In the genomic region with DNA sequence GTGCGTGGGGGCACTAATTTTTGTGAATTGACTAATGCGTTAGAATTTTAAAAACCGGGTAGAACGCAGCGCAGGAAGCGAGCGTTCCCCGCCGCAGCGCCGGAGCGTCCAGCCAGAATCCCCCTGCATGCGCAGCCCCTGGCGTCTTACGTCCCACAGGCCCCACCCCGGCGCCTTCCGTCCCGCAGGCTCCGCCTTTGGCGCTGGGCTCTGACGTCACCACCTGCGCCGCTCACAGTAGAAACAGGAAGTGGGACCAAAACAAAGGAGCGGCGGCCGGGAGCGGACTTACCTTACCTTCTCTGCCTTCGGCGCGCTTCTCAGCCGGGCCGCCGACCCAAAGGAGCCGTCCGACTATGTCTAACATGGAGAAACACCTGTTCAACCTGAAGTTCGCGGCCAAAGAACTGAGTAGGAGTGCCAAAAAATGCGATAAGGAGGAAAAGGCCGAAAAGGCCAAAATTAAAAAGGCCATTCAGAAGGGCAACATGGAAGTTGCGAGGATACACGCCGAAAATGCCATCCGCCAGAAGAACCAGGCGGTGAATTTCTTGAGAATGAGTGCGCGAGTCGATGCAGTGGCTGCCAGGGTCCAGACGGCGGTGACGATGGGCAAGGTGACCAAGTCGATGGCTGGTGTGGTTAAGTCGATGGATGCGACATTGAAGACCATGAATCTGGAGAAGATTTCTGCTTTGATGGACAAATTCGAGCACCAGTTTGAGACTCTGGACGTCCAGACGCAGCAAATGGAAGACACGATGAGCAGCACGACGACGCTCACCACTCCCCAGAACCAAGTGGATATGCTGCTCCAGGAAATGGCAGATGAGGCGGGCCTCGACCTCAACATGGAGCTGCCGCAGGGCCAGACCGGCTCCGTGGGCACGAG, we compare ENCODE assay signal across 8 cellular contexts. TPM values are rescaled to one million over a fixed set of nuclear protein-coding genes. Genes with fewer than 3 reads are reported as not detected.
A peak's percentile ranks its signal among the peaks of the same experiment; 100 is the strongest.
DNase-seq lines count a peak whose midpoint lies in the region; ATAC-seq and TF ChIP-seq lines count a peak whose summit lies in the region.

A gene with protein sequence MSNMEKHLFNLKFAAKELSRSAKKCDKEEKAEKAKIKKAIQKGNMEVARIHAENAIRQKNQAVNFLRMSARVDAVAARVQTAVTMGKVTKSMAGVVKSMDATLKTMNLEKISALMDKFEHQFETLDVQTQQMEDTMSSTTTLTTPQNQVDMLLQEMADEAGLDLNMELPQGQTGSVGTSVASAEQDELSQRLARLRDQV (plus strand): TSS at position 258 of the 892 bp plus-strand sequence. CDS start 99 bp downstream, at position 357.

- no peaks in the 10 kb centered on the region for H3F3A ChIP-seq in OCI-LY1 (ENCODE audit: insufficient read depth, low read length)

- H3K36me3 Mint-ChIP-seq in endothelial cell (ENCODE audit: low read depth, unreplicated experiment) = peaks cover 11% of the 10 kb centered on the region

- no peaks in the 10 kb centered on the region for H3K9me3 ChIP-seq in HUES64 (ENCODE audit: insufficient read depth, low read depth, low read length)
- H3K9me3 ChIP-seq in OCI-LY1 (ENCODE audit: low read length) = no peaks in the 10 kb centered on the region

- in situ Hi-C loops in Caki2 (cut with HindIII; ENCODE audit: low pct_unique_long_range_greater_than_20kb, low sequenced_read_pairs) = no loop called here

- peak within 1 kb of the TSS; percentile 76 for H3K4me2 ChIP-seq in OCI-LY1 (ENCODE audit: low read length)

- no peak for TF ChIP-seq CTCF in OCI-LY1 (IDR thresholded peaks at IDR 0.05; ENCODE audit: low read length)
- no peak for TF ChIP-seq CTCF in endothelial cell (IDR thresholded peaks at IDR 0.05; ENCODE audit: unreplicated experiment)

- H4K20me1 ChIP-seq in OCI-LY1 (ENCODE audit: insufficient read depth, low read length) = no peaks in the 10 kb centered on the region

- H3K4me3 ChIP-seq in HUES64 (ENCODE audit: low read length) = peak within 1 kb of the TSS; percentile 82
- H3K4me3 ChIP-seq in OCI-LY1 (ENCODE audit: low read depth, low read length, poor library complexity, severe bottlenecking) = peak within 1 kb of the TSS; percentile 78

- peaks cover 12% of the 10 kb centered on the region for H3K79me2 ChIP-seq in OCI-LY1 (ENCODE audit: insufficient read depth, low read length)

- H3K4me1 ChIP-seq in HUES64 (ENCODE audit: insufficient read depth, low read length) (peaks cover 24% of the 10 kb centered on the region), OCI-LY1 (ENCODE audit: insufficient read depth, low read length, severe bottlenecking) (peaks cover 30% of the 10 kb centered on the region)

- peak; percentile 95 for ATAC-seq in GM21423 (IDR thresholded peaks at IDR 0.05; ENCODE audit: unreplicated experiment)

- H3K9ac ChIP-seq in HUES64 (ENCODE audit: low read depth, low read length) (peak within 1 kb of the TSS; percentile 92), OCI-LY1 (ENCODE audit: low read length) (peak within 1 kb of the TSS; percentile 82)

- H3K27me3 ChIP-seq in HUES64 (ENCODE audit: insufficient read depth, low read length) (no peaks in the 10 kb centered on the region), OCI-LY1 (ENCODE audit: insufficient read depth, low read length) (no peaks in the 10 kb centered on the region)

- WGBS in HUES64 = under 1% methylated on average over 67 of the region's 67 CpGs

- no peaks in the 10 kb centered on the region for H3K9me2 ChIP-seq in OCI-LY1 (ENCODE audit: low read depth, low read length)

- peak within 1 kb of the TSS; percentile 82 for H2AFZ ChIP-seq in OCI-LY1 (ENCODE audit: low read length)

- H3K27ac Mint-ChIP-seq in endothelial cell (ENCODE audit: unreplicated experiment) = peak within 1 kb of the TSS; percentile 100

- peak within 1 kb of the TSS; percentile 100 for H3K4me3 Mint-ChIP-seq in endothelial cell (ENCODE audit: unreplicated experiment)

- H3K4me1 Mint-ChIP-seq in endothelial cell (ENCODE audit: unreplicated experiment) = peaks cover 22% of the 10 kb centered on the region

- no peaks in the 10 kb centered on the region for H3K9me3 Mint-ChIP-seq in endothelial cell (ENCODE audit: unreplicated experiment)

- H3K36me3 ChIP-seq in HUES64 (ENCODE audit: insufficient read depth, low read length) (no peaks in the 10 kb centered on the region), OCI-LY1 (ENCODE audit: insufficient read depth, low read length) (no peaks in the 10 kb centered on the region)

- DNase-seq in Caki2 (ENCODE audit: low read depth) (peak; percentile 91), endothelial cell (ENCODE audit: low spot score) (peak; percentile 97), midbrain (lab: John Stamatoyannopoulos, UW) (peak; percentile 97)
- peak; percentile 99 for DNase-seq in activated CD8-positive, alpha-beta memory T cell treated with anti-CD3 and anti-CD28 coated beads, Interleukin-2, amount 50 U/mL, for 48 hours
- DNase-seq in stimulated activated CD8-positive, alpha-beta memory T cell treated with anti-CD3 and anti-CD28 coated beads, Interleukin-2, amount 100 ng/mL, for 1 hour (ENCODE audit: low read depth in 2 of 2) = peak; percentile 94 to 97

- peaks cover 5% of the 10 kb centered on the region for H3K27me3 Mint-ChIP-seq in endothelial cell (ENCODE audit: unreplicated experiment)

- H3K27ac ChIP-seq in HUES64 (ENCODE audit: low read depth, low read length) (peak within 1 kb of the TSS; percentile 80), OCI-LY1 (ENCODE audit: low read depth, low read length, poor library complexity, severe bottlenecking) (no peak within 1 kb of the TSS)

RNA-seq across cellular contexts. Expression of the gene that starts here (rescaled TPM):
- total RNA-seq in Caki2 (2014; rRNA removed; shearing (Covaris generic); ENCODE audit: low replicate concordance) = 34.7 and 44.2 TPM in 2 replicates
- polyA plus RNA-seq in HUES64 (2013, experiment 1 of 2) = 22.3 TPM
- 26.2 TPM for polyA plus RNA-seq in HUES64 (2013, experiment 2 of 2)
- total RNA-seq in endothelial cell (ENCODE audit: unreplicated experiment) = 38.5 TPM
